Comparison of ENCODE assay signal across 10 cellular contexts in genomic region chr4:17616283-17616682, GRCh38. TPM values are rescaled to one million over a fixed set of nuclear protein-coding genes. Genes with fewer than 3 reads are reported as not detected.
DNase-seq lines count a peak whose midpoint lies in the region; ATAC-seq and TF ChIP-seq lines count a peak whose summit lies in the region.
"Had no signal": no experiment of that assay in that cellular context is flagged by ENCODE, and none has a peak within 500 bp of the region (broad histone marks: within the 10 kb centered on the region; RNA-seq: fewer than 3 reads in every experiment).

No MANE protein-coding gene starts in this region.

- H3K4me3 Mint-ChIP-seq in activated CD4-positive, alpha-beta T cell treated with anti-CD3 and anti-CD28 coated beads, Interleukin-2, amount 10 ng/mL, durations not matched to agents 24 days and 14 days = peak overlapping the region; percentile 74
- H3K4me3 Mint-ChIP-seq in activated T-helper 1 cell treated with anti-CD3 and anti-CD28 coated beads, Interleukin-12 subunit alpha, Interleukin-12 subunit beta, Interleukin-2, Interleukin-4 antibody, amounts not matched to agents 30 ng/mL and 10 ng/mL and 1 ng/mL, durations not matched to agents 14 hours and 24 hours and 36 hours = peak overlapping the region; percentile 81
- H3K4me3 Mint-ChIP-seq in stimulated activated naive B cell treated with anti-CD40 and anti-IgM and Interleukin-4, amounts not matched to agents 10 μg/mL and 1 μg/mL and 100 μg/mL, for 72 hours = peak overlapping the region; percentile 80

- peaks cover 28% of the 10 kb centered on the region for H3K36me3 Mint-ChIP-seq in activated CD4-positive, alpha-beta T cell treated with anti-CD3 and anti-CD28 coated beads, Interleukin-2, amount 10 ng/mL, durations not matched to agents 24 days and 14 days (ENCODE audit: low read depth)
- H3K36me3 Mint-ChIP-seq in activated T-helper 1 cell treated with anti-CD3 and anti-CD28 coated beads, Interleukin-12 subunit alpha, Interleukin-12 subunit beta, Interleukin-2, Interleukin-4 antibody, amounts not matched to agents 30 ng/mL and 10 ng/mL and 1 ng/mL, durations not matched to agents 14 hours and 24 hours and 36 hours (ENCODE audit: low read depth) = peaks cover 26% of the 10 kb centered on the region
- peaks cover 20 to 22% of the 10 kb centered on the region in 2 donors for H3K36me3 Mint-ChIP-seq in stimulated activated naive B cell treated with anti-CD40 and anti-IgM and Interleukin-4, amounts not matched to agents 10 μg/mL and 1 μg/mL and 100 μg/mL, for 72 hours

- no peak overlapping the region for H3K4me3 ChIP-seq in hepatocyte

- peaks cover 13% of the 10 kb centered on the region for H3K4me1 ChIP-seq in hepatocyte (ENCODE audit: insufficient read depth)

- no peaks in the 10 kb centered on the region for H3K9me2 ChIP-seq in hepatocyte (replicated peaks; ENCODE audit: insufficient read depth)

- in situ Hi-C loops in GM13976 (cut with MboI; ENCODE audit: low sequenced_read_pairs, unreplicated experiment) = no loop called here

- H3K27me3 Mint-ChIP-seq in activated CD4-positive, alpha-beta T cell treated with anti-CD3 and anti-CD28 coated beads, Interleukin-2, amount 10 ng/mL, durations not matched to agents 24 days and 14 days = peaks cover 2% of the 10 kb centered on the region
- H3K27me3 Mint-ChIP-seq in activated T-helper 1 cell treated with anti-CD3 and anti-CD28 coated beads, Interleukin-12 subunit alpha, Interleukin-12 subunit beta, Interleukin-2, Interleukin-4 antibody, amounts not matched to agents 30 ng/mL and 10 ng/mL and 1 ng/mL, durations not matched to agents 14 hours and 24 hours and 36 hours (ENCODE audit: insufficient read depth) = peaks cover 2% of the 10 kb centered on the region
- H3K27me3 Mint-ChIP-seq in stimulated activated naive B cell treated with anti-CD40 and anti-IgM and Interleukin-4, amounts not matched to agents 10 μg/mL and 1 μg/mL and 100 μg/mL, for 72 hours = no peaks in the 10 kb centered on the region

- TF ChIP-seq CTCF in hepatocyte (IDR thresholded peaks at IDR 0.05; ENCODE audit: poor library complexity) (no peak), GM13976 (IDR thresholded peaks at IDR 0.05; ENCODE audit: borderline replicate concordance, control extremely low read depth, extremely low read depth, insufficient read depth, missing control alignments) (no peak)

- ATAC-seq in stimulated activated naive B cell treated with anti-CD40 and anti-IgM and Interleukin-4, amounts not matched to agents 10 μg/mL and 1 μg/mL and 100 μg/mL, for 72 hours (replicated peaks) = no peak
- ATAC-seq in sciatic nerve = no peak
- ATAC-seq in GM19395 (IDR thresholded peaks at IDR 0.05; ENCODE audit: unreplicated experiment) = no peak
- ATAC-seq: foreskin keratinocyte had no signal

- H3K4me2 ChIP-seq in hepatocyte = peak overlapping the region; percentile 78

- no peak overlapping the region for H3K27ac Mint-ChIP-seq in activated CD4-positive, alpha-beta T cell treated with anti-CD3 and anti-CD28 coated beads, Interleukin-2, amount 10 ng/mL, durations not matched to agents 24 days and 14 days
- H3K27ac Mint-ChIP-seq in activated T-helper 1 cell treated with anti-CD3 and anti-CD28 coated beads, Interleukin-12 subunit alpha, Interleukin-12 subunit beta, Interleukin-2, Interleukin-4 antibody, amounts not matched to agents 30 ng/mL and 10 ng/mL and 1 ng/mL, durations not matched to agents 14 hours and 24 hours and 36 hours = peak overlapping the region; percentile 50
- no peak overlapping the region for H3K27ac Mint-ChIP-seq in stimulated activated naive B cell treated with anti-CD40 and anti-IgM and Interleukin-4, amounts not matched to agents 10 μg/mL and 1 μg/mL and 100 μg/mL, for 72 hours

- no peak overlapping the region for H2AFZ ChIP-seq in hepatocyte

- no peaks in the 10 kb centered on the region for H3K27me3 ChIP-seq in hepatocyte
- H3K27me3 ChIP-seq: foreskin keratinocyte had no signal

- intact Hi-C loops in activated CD4-positive, alpha-beta T cell treated with anti-CD3 and anti-CD28 coated beads, Interleukin-2, amount 10 ng/mL, durations not matched to agents 24 days and 14 days (cut with micrococcal nuclease) = no loop called here
- intact Hi-C loops in activated T-helper 1 cell treated with anti-CD3 and anti-CD28 coated beads, Interleukin-12 subunit alpha, Interleukin-12 subunit beta, Interleukin-2, Interleukin-4 antibody, amounts not matched to agents 30 ng/mL and 10 ng/mL and 1 ng/mL, durations not matched to agents 14 hours and 24 hours and 36 hours (cut with micrococcal nuclease) = loop anchor here (10.0 kb wide), 1 partner anchor 1961 kb away; the partner anchor contains the start of gene FBXL5
- intact Hi-C loops in sciatic nerve (cut with DNase I) = no loop called here

- no peaks in the 10 kb centered on the region for H3K9me3 ChIP-seq in hepatocyte (ENCODE audit: low read depth)

- peaks cover 37% of the 10 kb centered on the region for H4K20me1 ChIP-seq in hepatocyte (ENCODE audit: insufficient read depth, poor library complexity, severe bottlenecking)

- no peaks in the 10 kb centered on the region for H3K36me3 ChIP-seq in hepatocyte (replicated peaks; ENCODE audit: insufficient read depth, low read depth)

- no peaks in the 10 kb centered on the region for H3K9me3 Mint-ChIP-seq in activated CD4-positive, alpha-beta T cell treated with anti-CD3 and anti-CD28 coated beads, Interleukin-2, amount 10 ng/mL, durations not matched to agents 24 days and 14 days
- H3K9me3 Mint-ChIP-seq in activated T-helper 1 cell treated with anti-CD3 and anti-CD28 coated beads, Interleukin-12 subunit alpha, Interleukin-12 subunit beta, Interleukin-2, Interleukin-4 antibody, amounts not matched to agents 30 ng/mL and 10 ng/mL and 1 ng/mL, durations not matched to agents 14 hours and 24 hours and 36 hours = no peaks in the 10 kb centered on the region
- no peaks in the 10 kb centered on the region for H3K9me3 Mint-ChIP-seq in stimulated activated naive B cell treated with anti-CD40 and anti-IgM and Interleukin-4, amounts not matched to agents 10 μg/mL and 1 μg/mL and 100 μg/mL, for 72 hours

- H3K79me2 ChIP-seq in hepatocyte = peaks cover 61% of the 10 kb centered on the region

- peaks cover 30% of the 10 kb centered on the region for H3K4me1 Mint-ChIP-seq in activated CD4-positive, alpha-beta T cell treated with anti-CD3 and anti-CD28 coated beads, Interleukin-2, amount 10 ng/mL, durations not matched to agents 24 days and 14 days
- H3K4me1 Mint-ChIP-seq in activated T-helper 1 cell treated with anti-CD3 and anti-CD28 coated beads, Interleukin-12 subunit alpha, Interleukin-12 subunit beta, Interleukin-2, Interleukin-4 antibody, amounts not matched to agents 30 ng/mL and 10 ng/mL and 1 ng/mL, durations not matched to agents 14 hours and 24 hours and 36 hours (ENCODE audit: low read depth) = peaks cover 38% of the 10 kb centered on the region
- peaks cover 22 to 37% of the 10 kb centered on the region in 2 donors for H3K4me1 Mint-ChIP-seq in stimulated activated naive B cell treated with anti-CD40 and anti-IgM and Interleukin-4, amounts not matched to agents 10 μg/mL and 1 μg/mL and 100 μg/mL, for 72 hours

- 80% methylated on average over 5 of the region's 5 CpGs for WGBS in hepatocyte (ENCODE audit: low lambda C conversion rate, missing lambda C conversion rate)

- H3K27ac ChIP-seq in hepatocyte = no peak overlapping the region
- H3K27ac ChIP-seq: foreskin keratinocyte had no signal

- DNase-seq in activated CD4-positive, alpha-beta T cell treated with anti-CD3 and anti-CD28 coated beads, Interleukin-2, amount 10 ng/mL, durations not matched to agents 24 days and 14 days = peak; percentile 59
- DNase-seq in activated CD4-positive, alpha-beta T cell treated with anti-CD3 and anti-CD28 coated beads, Interleukin-2, amount 50 U/mL, for 1 hour = no peak
- no peak for DNase-seq in activated T-helper 1 cell treated with anti-CD3 and anti-CD28 coated beads, Interleukin-12 subunit alpha, Interleukin-12 subunit beta, Interleukin-2, Interleukin-4 antibody, amounts not matched to agents 30 ng/mL and 10 ng/mL and 1 ng/mL, durations not matched to agents 14 hours and 24 hours and 36 hours (ENCODE audit: low spot score)
- no peak for DNase-seq in hepatocyte (ENCODE audit: low spot score)
- no peak for DNase-seq in stimulated activated naive B cell treated with anti-CD40 and anti-IgM and Interleukin-4, amounts not matched to agents 10 μg/mL and 1 μg/mL and 100 μg/mL, for 72 hours
- DNase-seq in sciatic nerve (ENCODE audit: low spot score) = no peak
- no peak for DNase-seq in GM13976 (ENCODE audit: low spot score)
- DNase-seq: foreskin keratinocyte, NCI-H2081 treated with DMSO at 0.1 percent for 48 hours had no signal

RNA-seq across cellular contexts. Expression of gene MED28, which starts 1.8 kb away (rescaled TPM):
- 54.5 and 55.5 TPM in 2 replicates for total RNA-seq in activated CD4-positive, alpha-beta T cell treated with anti-CD3 and anti-CD28 coated beads, Interleukin-2, amount 10 ng/mL, durations not matched to agents 24 days and 14 days
- 46.6 and 49.6 TPM in 2 replicates for total RNA-seq in activated T-helper 1 cell treated with anti-CD3 and anti-CD28 coated beads, Interleukin-12 subunit alpha, Interleukin-12 subunit beta, Interleukin-2, Interleukin-4 antibody, amounts not matched to agents 30 ng/mL and 10 ng/mL and 1 ng/mL, durations not matched to agents 14 hours and 24 hours and 36 hours
- total RNA-seq in hepatocyte = 17.6 and 19.3 TPM in 2 replicates
- polyA plus RNA-seq in hepatocyte = 46.6 and 49.4 TPM in 2 replicates
- 48.4 TPM for total RNA-seq in sciatic nerve

RNA-seq across cellular contexts. Expression of gene LAP3, which starts 39.3 kb away (rescaled TPM):
- 114 and 126 TPM in 2 replicates for total RNA-seq in activated CD4-positive, alpha-beta T cell treated with anti-CD3 and anti-CD28 coated beads, Interleukin-2, amount 10 ng/mL, durations not matched to agents 24 days and 14 days
- total RNA-seq in activated T-helper 1 cell treated with anti-CD3 and anti-CD28 coated beads, Interleukin-12 subunit alpha, Interleukin-12 subunit beta, Interleukin-2, Interleukin-4 antibody, amounts not matched to agents 30 ng/mL and 10 ng/mL and 1 ng/mL, durations not matched to agents 14 hours and 24 hours and 36 hours = 108 and 109 TPM in 2 replicates
- total RNA-seq in hepatocyte = 75.5 and 76.4 TPM in 2 replicates
- polyA plus RNA-seq in hepatocyte = 53.2 and 56.2 TPM in 2 replicates
- 77.7 TPM for total RNA-seq in sciatic nerve
